8 cellular contexts compared by ENCODE assay signal in the genomic region with DNA sequence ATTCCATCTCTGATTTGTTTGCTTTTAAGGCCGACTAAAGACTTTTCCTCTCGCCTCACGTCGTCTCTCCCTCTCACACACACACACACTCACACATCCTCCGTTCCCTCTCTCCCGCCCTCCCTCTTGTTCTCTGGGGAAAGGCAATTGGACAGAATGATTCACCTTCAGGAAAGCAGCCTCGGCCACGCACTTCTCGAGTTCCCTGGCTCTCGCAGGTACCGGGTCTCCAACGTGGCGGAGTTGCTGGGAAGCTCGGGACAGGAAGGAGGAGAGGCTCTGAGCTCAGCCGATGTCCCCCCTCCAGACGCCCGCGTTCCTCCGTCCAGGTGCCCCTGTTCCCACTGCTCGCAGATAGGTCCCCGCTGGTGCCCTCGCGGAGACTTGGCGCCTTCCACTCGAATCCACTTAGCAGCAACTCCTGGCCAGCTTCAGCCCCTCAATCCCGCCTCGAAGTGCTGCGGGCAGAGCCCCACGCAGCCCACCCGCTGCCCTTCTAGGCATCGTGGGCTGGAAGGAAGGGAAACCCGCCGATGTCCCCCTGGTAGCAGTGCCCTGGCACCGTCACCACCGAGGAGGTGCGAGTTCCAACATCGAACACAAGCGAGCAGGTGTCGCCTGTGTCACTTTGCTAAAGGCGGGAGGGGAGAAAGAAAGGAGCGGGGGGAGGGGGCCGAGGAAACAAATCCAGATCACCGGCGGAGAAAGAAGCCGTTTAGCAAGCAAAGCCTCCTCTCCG.
A peak's percentile ranks its signal among the peaks of the same experiment; 100 is the strongest.
DNase-seq lines count a peak whose midpoint lies in the region; ATAC-seq and TF ChIP-seq lines count a peak whose summit lies in the region.

No MANE protein-coding gene starts in this region.

- H3K27ac Mint-ChIP-seq in activated B cell treated with CpG ODN at 0.5 μM for 24 hours = no peak overlapping the region
- H3K27ac Mint-ChIP-seq in nephron = peak overlapping the region in 2 of 3 experiments; percentile 6 to 8

- ATAC-seq in activated B cell treated with CpG ODN at 0.5 μM for 24 hours (ENCODE audit: low read depth) (no peak), HG03469 (IDR thresholded peaks at IDR 0.05; ENCODE audit: unreplicated experiment) (no peak)

- H3K27me3 Mint-ChIP-seq in activated B cell treated with CpG ODN at 0.5 μM for 24 hours = peaks cover 30% of the 10 kb centered on the region
- peaks cover 62% of the 10 kb centered on the region for H3K27me3 Mint-ChIP-seq in nephron (ENCODE audit: low read depth)

- DNase-seq in activated gamma-delta T cell treated with Interleukin-2 at 50 U/mL for 16 hours = peak; percentile 23
- DNase-seq in activated gamma-delta T cell (lab: John Stamatoyannopoulos, UW) = no peak
- peak; percentile 22 for DNase-seq in activated B cell treated with CpG ODN at 0.5 μM for 24 hours
- peak; percentile 13 for DNase-seq in epithelial cell of proximal tubule (ENCODE audit: low read depth)
- no peak for DNase-seq in SKM-1 treated with dmso at 0.1 percent for 144 hours (lab: John Stamatoyannopoulos, UW; ENCODE audit: unreplicated experiment)

- no peaks in the 10 kb centered on the region for H3K36me3 ChIP-seq in urinary bladder (ENCODE audit: insufficient read depth)

- H3K4me3 Mint-ChIP-seq in activated B cell treated with CpG ODN at 0.5 μM for 24 hours (peak overlapping the region; percentile 79), nephron (peak overlapping the region; percentile 80 to 88 (median 88))

- POLR2A ChIA-PET in activated B cell treated with CpG ODN at 0.5 μM for 24 hours (lab: Charles Lee) = no interaction called here

- H3K4me1 ChIP-seq in urinary bladder (ENCODE audit: insufficient read depth) = no peaks in the 10 kb centered on the region

- intact Hi-C loops in activated B cell treated with CpG ODN at 0.5 μM for 24 hours (cut with micrococcal nuclease) = loop anchor here (2.0 to 10.0 kb wide), 3 partner anchors 67 to 537 kb away; no protein-coding TSS in a partner anchor

- H3K27ac ChIP-seq in urinary bladder (ENCODE audit: low read depth) = no peak overlapping the region

- H3K4me3 ChIP-seq in epithelial cell of proximal tubule (ENCODE audit: low read depth, low read length) (peak overlapping the region; percentile 29), urinary bladder (ENCODE audit: low read depth, low read length) (peak overlapping the region; percentile 62)

- H3K4me1 Mint-ChIP-seq in activated B cell treated with CpG ODN at 0.5 μM for 24 hours (peaks cover 33% of the 10 kb centered on the region), nephron (peaks cover 17% of the 10 kb centered on the region)

- no peaks in the 10 kb centered on the region for H3K36me3 Mint-ChIP-seq in activated B cell treated with CpG ODN at 0.5 μM for 24 hours (ENCODE audit: low read depth)
- no peaks in the 10 kb centered on the region for H3K36me3 Mint-ChIP-seq in nephron (ENCODE audit: low read depth)

- H3K9me3 Mint-ChIP-seq in activated B cell treated with CpG ODN at 0.5 μM for 24 hours = no peaks in the 10 kb centered on the region
- peaks cover 5% of the 10 kb centered on the region for H3K9me3 Mint-ChIP-seq in nephron

- no peak for TF ChIP-seq CTCF in activated B cell treated with CpG ODN at 0.5 μM for 24 hours (IDR thresholded peaks at IDR 0.05)
- no peak for TF ChIP-seq CTCF in epithelial cell of proximal tubule (conservative IDR thresholded peaks at IDR 0.05; ENCODE audit: low read depth, low read length)
- no peak for TF ChIP-seq CTCF in nephron (IDR thresholded peaks at IDR 0.05; ENCODE audit: unreplicated experiment in 3 of 3)

- CTCF ChIA-PET in activated B cell treated with CpG ODN at 0.5 μM for 24 hours (lab: Charles Lee) = no interaction called here

- WGBS in urinary bladder = under 1% methylated on average over 46 of the region's 46 CpGs

Comparison
In these comparisons a context has a peak if more than half of its experiments do, and no peak if none do; other contexts are left out.
1. DNase-seq: peak in activated gamma-delta T cell treated with Interleukin-2 at 50 U/mL for 16 hours (single experiment), activated B cell treated with CpG ODN at 0.5 μM for 24 hours (single experiment) and epithelial cell of proximal tubule (single experiment); none in activated gamma-delta T cell (single experiment) and SKM-1 treated with dmso at 0.1 percent for 144 hours (single experiment).